Comparison of ENCODE assay signal across 10 cellular contexts in genomic region chr1:109198043-109198695, GRCh38. TPM values are rescaled to one million over a fixed set of nuclear protein-coding genes. Genes with fewer than 3 reads are reported as not detected.
A peak's percentile ranks its signal among the peaks of the same experiment; 100 is the strongest.
DNase-seq lines count a peak whose midpoint lies in the region; TF ChIP-seq lines count a peak whose summit lies in the region.
"Had no signal": no experiment of that assay in that cellular context is flagged by ENCODE, and none has a peak within 500 bp of the region (broad histone marks: within the 10 kb centered on the region; RNA-seq: fewer than 3 reads in every experiment).

No MANE protein-coding gene starts in this region.

- DNase-seq in BE2C (peak; percentile 32), RPMI7951 (ENCODE audit: low read depth) (peak; percentile 88), epithelial cell of esophagus (ENCODE audit: low read depth) (peak; percentile 96), G401 (ENCODE audit: low spot score) (no peak), NCI-H2081 treated with DMSO at 0.1 percent for 48 hours (lab: John Stamatoyannopoulos, UW) (no peak), D341Med (ENCODE audit: low spot score) (no peak)
- no peak for DNase-seq in stimulated activated CD4-positive, alpha-beta T cell treated with anti-CD3 and anti-CD28 coated beads, Interleukin-2, amount 100 ng/mL, for 48 hours
- DNase-seq: activated CD8-positive, alpha-beta memory T cell treated with anti-CD3 and anti-CD28 coated beads, Interleukin-2, amount 50 U/mL, for 4 hours; DMS53 had no signal

- peaks cover 4% of the 10 kb centered on the region for H3K4me1 ChIP-seq in BE2C
- H3K4me1 ChIP-seq in muscle layer of duodenum (ENCODE audit: control insufficient read depth in 1 of 2, insufficient read depth in 2 of 2, low read length in 2 of 2), result peaks cover 0 to 8% of the 10 kb centered on the region in 2 donors

- H3K4me3 ChIP-seq in BE2C (ENCODE audit: low read depth, low read length), result no peak overlapping the region
- no peak overlapping the region for H3K4me3 ChIP-seq in epithelial cell of esophagus (ENCODE audit: low read length)
- H3K4me3 ChIP-seq in muscle layer of duodenum (ENCODE audit: low read depth in 1 of 2, low read length in 2 of 2), result no peak overlapping the region

- H3K36me3 ChIP-seq in BE2C (no peaks in the 10 kb centered on the region), muscle layer of duodenum (ENCODE audit: control insufficient read depth in 1 of 2, insufficient read depth in 2 of 2, low read length in 2 of 2) (no peaks in the 10 kb centered on the region)

- H3K27me3 ChIP-seq in BE2C (no peaks in the 10 kb centered on the region), muscle layer of duodenum (ENCODE audit: low read depth, low read length) (no peaks in the 10 kb centered on the region)

- H3K9me3 ChIP-seq in BE2C (no peaks in the 10 kb centered on the region), muscle layer of duodenum (ENCODE audit: control insufficient read depth in 1 of 2, low read length in 2 of 2) (no peaks in the 10 kb centered on the region)

- peak overlapping the region; percentile 16 for H3K27ac ChIP-seq in muscle layer of duodenum (ENCODE audit: low read length)

- in situ Hi-C loops in G401 (cut with HindIII; ENCODE audit: low sequenced_read_pairs), result no loop called here

- TF ChIP-seq CTCF in BE2C (IDR thresholded peaks at IDR 0.05; ENCODE audit: low read depth, low read length) (no peak), epithelial cell of esophagus (IDR thresholded peaks at IDR 0.05; ENCODE audit: insufficient read depth, low read depth, low read length, missing control alignments) (peak; percentile 13)

RNA-seq across cellular contexts. Expression of gene SARS1, which starts 15.5 kb away (rescaled TPM):
- 865 TPM for polyA plus RNA-seq in BE2C (2012; ENCODE audit: insufficient read depth, insufficient read length, low read depth)
- 145 and 147 TPM in 2 replicates for total RNA-seq in RPMI7951 (2014; rRNA removed; shearing (Covaris generic))
- 205 and 214 TPM in 2 replicates for total RNA-seq in G401 (2014; rRNA removed; shearing (Covaris generic))

RNA-seq across cellular contexts. Expression of gene CELSR2, which starts 51.2 kb away (rescaled TPM):
- polyA plus RNA-seq in BE2C (2012; ENCODE audit: insufficient read depth, insufficient read length, low read depth), result 39.5 TPM
- total RNA-seq in RPMI7951 (2014; rRNA removed; shearing (Covaris generic)), result 1.2 and 1.5 TPM in 2 replicates
- total RNA-seq in G401 (2014; rRNA removed; shearing (Covaris generic)), result 4.2 and 5.0 TPM in 2 replicates

Comparison
In these comparisons a context has a peak if more than half of its experiments do, and no peak if none do; other contexts are left out.
1. DNase-seq: peak in BE2C (single experiment), RPMI7951 (single experiment) and epithelial cell of esophagus (single experiment); none in G401 (single experiment), stimulated activated CD4-positive, alpha-beta T cell treated with anti-CD3 and anti-CD28 coated beads, Interleukin-2, amount 100 ng/mL, for 48 hours (0 of 2), NCI-H2081 treated with DMSO at 0.1 percent for 48 hours (single experiment) and D341Med (single experiment).